11 cellular contexts compared by ENCODE assay signal in the genomic region with DNA sequence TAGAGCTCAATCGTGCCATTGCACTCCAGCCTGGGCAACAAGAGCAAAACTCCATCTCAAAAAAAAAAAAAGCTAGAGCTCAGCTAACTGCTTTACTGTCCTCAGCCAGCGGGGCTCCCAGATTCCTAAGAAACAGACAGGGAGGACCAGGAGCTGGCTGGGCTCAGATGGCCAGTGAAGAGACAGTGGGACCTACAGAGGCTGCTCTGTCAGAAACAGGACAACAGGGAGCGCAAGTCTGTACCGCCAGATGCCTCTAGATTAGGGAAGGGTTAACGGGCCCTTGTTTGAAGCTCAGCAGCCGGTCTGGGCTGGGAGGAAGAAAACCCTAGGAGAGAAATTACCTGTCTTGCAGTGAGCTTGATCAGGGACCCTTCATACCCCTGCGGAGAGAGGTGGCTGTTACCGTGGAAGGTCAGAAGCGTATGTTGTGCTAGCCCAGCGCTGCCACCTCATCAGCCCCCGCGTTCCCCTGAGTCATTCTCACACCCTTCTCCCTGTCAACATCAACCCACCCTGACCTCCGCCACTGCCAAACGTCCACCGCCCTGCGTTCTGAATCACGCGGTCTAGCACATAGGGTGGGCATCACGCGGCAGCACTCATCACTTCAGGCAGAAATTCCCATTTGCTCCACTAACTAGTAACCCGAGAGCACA. TPM values are rescaled to one million over a fixed set of nuclear protein-coding genes. Genes with fewer than 3 reads are reported as not detected.
DNase-seq lines count a peak whose midpoint lies in the region; ATAC-seq and TF ChIP-seq lines count a peak whose summit lies in the region.
"Had no signal": no experiment of that assay in that cellular context is flagged by ENCODE, and none has a peak within 500 bp of the region (broad histone marks: within the 10 kb centered on the region; RNA-seq: fewer than 3 reads in every experiment).

No MANE protein-coding gene starts in this region.

- intact Hi-C loops in MCF 10A (cut with micrococcal nuclease): no loop called here
- intact Hi-C loops in breast epithelium (cut with DNase I; ENCODE audit: low total_unique reads): no loop called here
- intact Hi-C loops in uterus (cut with DNase I; ENCODE audit: low total_unique reads): no loop called here
- intact Hi-C loops in Calu3 (cut with micrococcal nuclease; ENCODE audit: unreplicated experiment): no loop called here

- H3K27ac Mint-ChIP-seq in MCF 10A (ENCODE audit: low read depth, unreplicated experiment) (peak overlapping the region; percentile 5), Calu3 (ENCODE audit: unreplicated experiment) (no peak overlapping the region)

- no peaks in the 10 kb centered on the region for H3K36me3 ChIP-seq in breast epithelium
- H3K36me3 ChIP-seq in uterus: no peaks in the 10 kb centered on the region

- H3K4me3 ChIP-seq in breast epithelium (no peak overlapping the region), choroid plexus epithelial cell (ENCODE audit: low read depth, low read length) (no peak overlapping the region), uterus (no peak overlapping the region)

- POLR2A ChIA-PET in MCF 10A (lab: Yijun Ruan, JAX): no interaction called here

- H3K4me3 Mint-ChIP-seq in MCF 10A (ENCODE audit: unreplicated experiment) (no peak overlapping the region), Calu3 (ENCODE audit: low read depth, unreplicated experiment) (no peak overlapping the region)

- H3K9me3 ChIP-seq in breast epithelium (no peaks in the 10 kb centered on the region), uterus (no peaks in the 10 kb centered on the region)

- H3K9me3 Mint-ChIP-seq in MCF 10A (ENCODE audit: unreplicated experiment): no peaks in the 10 kb centered on the region
- no peaks in the 10 kb centered on the region for H3K9me3 Mint-ChIP-seq in Calu3 (ENCODE audit: low read depth, unreplicated experiment)

- no peak for TF ChIP-seq POLR2A in breast epithelium (IDR thresholded peaks at IDR 0.05)
- no peak for TF ChIP-seq POLR2A in uterus (IDR thresholded peaks at IDR 0.05)

- H3K27ac ChIP-seq in breast epithelium (no peak overlapping the region), uterus (peak overlapping the region; percentile 78 to 79)

- ATAC-seq in HG02840 (IDR thresholded peaks at IDR 0.05; ENCODE audit: low FRiP score, unreplicated experiment): no peak

- no peak for TF ChIP-seq CTCF in MCF 10A (IDR thresholded peaks at IDR 0.05; ENCODE audit: unreplicated experiment)
- no peak for TF ChIP-seq CTCF in breast epithelium (IDR thresholded peaks at IDR 0.05)
- TF ChIP-seq CTCF in choroid plexus epithelial cell (conservative IDR thresholded peaks at IDR 0.05; ENCODE audit: low read depth, low read length): peak; percentile 24
- no peak for TF ChIP-seq CTCF in uterus (IDR thresholded peaks at IDR 0.05)
- TF ChIP-seq CTCF in Calu3 (IDR thresholded peaks at IDR 0.05; ENCODE audit: unreplicated experiment): no peak

- CTCF ChIA-PET in MCF 10A (lab: Yijun Ruan, JAX): interaction anchor here (1.3 to 2.1 kb wide), 2 partner anchors 22 to 60 kb away, joined by 4 to 9 read pairs; no protein-coding TSS in a partner anchor
- CTCF ChIA-PET in Calu3 (lab: Charles Lee): no interaction called here

- H3K27me3 Mint-ChIP-seq in MCF 10A (ENCODE audit: insufficient read depth, unreplicated experiment) (peaks cover 11% of the 10 kb centered on the region), Calu3 (ENCODE audit: unreplicated experiment) (peaks cover 96% of the 10 kb centered on the region)

- H3K36me3 Mint-ChIP-seq in MCF 10A (ENCODE audit: insufficient read depth, unreplicated experiment) (no peaks in the 10 kb centered on the region), Calu3 (ENCODE audit: insufficient read depth, unreplicated experiment) (no peaks in the 10 kb centered on the region)

- H3K27me3 ChIP-seq in breast epithelium (no peaks in the 10 kb centered on the region), uterus (no peaks in the 10 kb centered on the region)

- H3K4me1 Mint-ChIP-seq in MCF 10A (ENCODE audit: insufficient read depth, unreplicated experiment) (peaks cover 8% of the 10 kb centered on the region), Calu3 (ENCODE audit: low read depth, unreplicated experiment) (no peaks in the 10 kb centered on the region)

- DNase-seq in MCF 10A (ENCODE audit: unreplicated experiment) (no peak), breast epithelium (ENCODE audit: low spot score in 2 of 2) (no peak), choroid plexus epithelial cell (ENCODE audit: low read depth) (peak; percentile 30), iris pigment epithelial cell (ENCODE audit: low read depth) (peak; percentile 7), uterus (peak in 1 of 2 donors; percentile 67), DMS153 (lab: John Stamatoyannopoulos, UW) (no peak), Calu3 (no peak)
- DNase-seq: activated CD4-positive, alpha-beta T cell treated with anti-CD3 and anti-CD28 coated beads, Interleukin-2, amount 50 U/mL, for 48 hours; caudate nucleus; NCI-H1417 had no signal

- no peaks in the 10 kb centered on the region for H3K4me1 ChIP-seq in breast epithelium
- H3K4me1 ChIP-seq in uterus: no peaks in the 10 kb centered on the region

- BruUV-seq in MCF 10A (replicated peaks; lab: Mats Ljungman, UMichigan) (no TSS peak), Calu3 (replicated peaks; lab: Mats Ljungman, UMichigan) (no TSS peak)

RNA-seq across cellular contexts. Expression of gene RBPMS2, which starts 25.3 kb away (rescaled TPM):
- total RNA-seq in MCF 10A (2022): 0.16 and 0.17 TPM in 2 replicates
- 1 to 10 TPM in 1 of 3 donors, under 1 TPM in 1, not detected in 1; 0.66 to 1.9 TPM for total RNA-seq in breast epithelium
- 10 to 100 TPM in 1 of 4 donors, 1 to 10 TPM in 3; 1.5 to 58.4 (median 6.4) TPM for total RNA-seq in uterus
- 1.4 and 1.6 TPM in 2 replicates for total RNA-seq in Calu3 (2022)

Comparison
In these comparisons a context has a peak if more than half of its experiments do, and no peak if none do; other contexts are left out.
1. DNase-seq: peak in choroid plexus epithelial cell (single experiment) and iris pigment epithelial cell (single experiment); none in MCF 10A (single experiment), breast epithelium (0 of 2), DMS153 (single experiment) and Calu3 (single experiment).
2. H3K27ac ChIP-seq: peak in uterus (2 of 2); none in breast epithelium (0 of 2).